ENCODE assay signal across 20 cellular contexts in genomic region chr20:60700728-60701127, GRCh38.
"Had no signal": no experiment of that assay in that cellular context is flagged by ENCODE, and none has a peak within 500 bp of the region (broad histone marks: within the 10 kb centered on the region; RNA-seq: fewer than 3 reads in every experiment).

No MANE protein-coding gene starts in this region.

- H3K4me2 ChIP-seq: SK-N-SH had no signal

- H3K9me3 ChIP-seq: MG63, SK-N-SH had no signal

- H3K4me3 ChIP-seq: MG63 had no signal

- H3K9ac ChIP-seq: SK-N-SH had no signal

- H3K36me3 ChIP-seq: MG63 had no signal

- DNase-seq: IMR-90, Karpas-422, KG1, MG63, NCI-H1092, NCI-H1105 treated with DMSO at 0.1 percent for 48 hours, NCI-H1417 treated with DMSO at 0.1 percent for 48 hours, NCI-H146, NCI-H1694 treated with DMSO at 0.1 percent for 48 hours, NCI-H1930, NCI-H2081, NCI-H2107, NCI-H2227 treated with DMSO at 0.1 percent for 48 hours, NCI-H510A, NCI-H524 treated with DMSO at 0.1 percent for 48 hours, NCI-H69, NCI-H774, RPMI8226, SHP77, SK-N-SH had no signal
